ENCODE assay signal across 22 cellular contexts in genomic region chr20:61742097-61742805, GRCh38.
DNase-seq lines count a peak whose midpoint lies in the region; ATAC-seq and TF ChIP-seq lines count a peak whose summit lies in the region.
"Had no signal": no experiment of that assay in that cellular context is flagged by ENCODE, and none has a peak within 500 bp of the region (broad histone marks: within the 10 kb centered on the region; RNA-seq: fewer than 3 reads in every experiment).

No MANE protein-coding gene starts in this region.

- H3K27ac ChIP-seq in right cardiac atrium (ENCODE audit: low read length): no peak overlapping the region
- H3K27ac ChIP-seq in left ventricle myocardium inferior (replicated peaks): no peak overlapping the region
- no peak overlapping the region for H3K27ac ChIP-seq in brain microvascular endothelial cell
- H3K27ac ChIP-seq in lower lobe of right lung: no peak overlapping the region
- H3K27ac ChIP-seq: colonic mucosa, right atrium auricular region, thoracic aorta had no signal

- H3K9me3 Mint-ChIP-seq in type B pancreatic cell: no peaks in the 10 kb centered on the region
- H3K9me3 Mint-ChIP-seq: activated B cell treated with CpG ODN at 0.5 μM for 24 hours; activated CD8-positive, alpha-beta T cell treated with anti-CD3 and anti-CD28 coated beads for 36 hours; activated naive CD4-positive, alpha-beta T cell treated with anti-CD3 and anti-CD28 coated beads, Interleukin-2, amount 50 U/mL, for 72 hours; CD4-positive, CD25-positive, alpha-beta regulatory T cell had no signal

- no peaks in the 10 kb centered on the region for H3K36me3 Mint-ChIP-seq in type B pancreatic cell
- H3K36me3 Mint-ChIP-seq: activated naive CD4-positive, alpha-beta T cell treated with anti-CD3 and anti-CD28 coated beads, Interleukin-2, amount 50 U/mL, for 72 hours; CD4-positive, CD25-positive, alpha-beta regulatory T cell had no signal

- no peak overlapping the region for H3K27ac Mint-ChIP-seq in type B pancreatic cell
- H3K27ac Mint-ChIP-seq: activated B cell treated with CpG ODN at 0.5 μM for 24 hours; activated CD8-positive, alpha-beta T cell treated with anti-CD3 and anti-CD28 coated beads for 36 hours; activated naive CD4-positive, alpha-beta T cell treated with anti-CD3 and anti-CD28 coated beads, Interleukin-2, amount 50 U/mL, for 72 hours; CD4-positive, CD25-positive, alpha-beta regulatory T cell; HFFc6; T-helper 17 cell had no signal

- H3K36me3 ChIP-seq in left ventricle myocardium inferior (no peaks in the 10 kb centered on the region), brain microvascular endothelial cell (replicated peaks) (no peaks in the 10 kb centered on the region), lower lobe of right lung (no peaks in the 10 kb centered on the region)
- H3K36me3 ChIP-seq: colonic mucosa, right atrium auricular region, thoracic aorta had no signal

- 66% methylated on average over 16 of the region's 16 CpGs for WGBS in right cardiac atrium

- H3K4me1 ChIP-seq in right cardiac atrium (ENCODE audit: control insufficient read depth, insufficient read depth, low read length) (no peaks in the 10 kb centered on the region), left ventricle myocardium inferior (no peaks in the 10 kb centered on the region), lower lobe of right lung (no peaks in the 10 kb centered on the region)
- H3K4me1 ChIP-seq: colonic mucosa, right atrium auricular region had no signal

- in situ Hi-C loops in brain microvascular endothelial cell (cut with HindIII; ENCODE audit: low pct_ligation_motif_present, low sequenced_read_pairs): no loop called here

- no peaks in the 10 kb centered on the region for H3K4me1 Mint-ChIP-seq in type B pancreatic cell (ENCODE audit: unreplicated experiment)
- H3K4me1 Mint-ChIP-seq: activated B cell treated with CpG ODN at 0.5 μM for 24 hours; CD4-positive, CD25-positive, alpha-beta regulatory T cell; T-helper 17 cell had no signal

- ATAC-seq in right cardiac atrium: no peak
- no peak for ATAC-seq in lower lobe of right lung
- ATAC-seq in GM19397 (IDR thresholded peaks at IDR 0.05; ENCODE audit: unreplicated experiment): no peak
- ATAC-seq: activated CD8-positive, alpha-beta T cell treated with anti-CD3 and anti-CD28 coated beads for 36 hours; activated naive CD4-positive, alpha-beta T cell treated with anti-CD3 and anti-CD28 coated beads, Interleukin-2, amount 50 U/mL, for 72 hours; mucosa of descending colon; T-helper 17 cell had no signal

- no peak overlapping the region for H3K4me3 Mint-ChIP-seq in type B pancreatic cell
- H3K4me3 Mint-ChIP-seq: activated B cell treated with CpG ODN at 0.5 μM for 24 hours; activated CD8-positive, alpha-beta T cell treated with anti-CD3 and anti-CD28 coated beads for 36 hours; CD4-positive, CD25-positive, alpha-beta regulatory T cell; HFFc6; T-helper 17 cell had no signal

- H3K4me3 ChIP-seq in right cardiac atrium (ENCODE audit: low read length) (no peak overlapping the region), left ventricle myocardium inferior (no peak overlapping the region), brain microvascular endothelial cell (ENCODE audit: low read depth, low read length) (no peak overlapping the region), lower lobe of right lung (no peak overlapping the region)
- H3K4me3 ChIP-seq: colonic mucosa, mucosa of descending colon, right atrium auricular region, thoracic aorta had no signal

- intact Hi-C loops in right cardiac atrium (cut with DNase I): no loop called here
- intact Hi-C loops in left ventricle myocardium inferior (cut with micrococcal nuclease): no loop called here
- intact Hi-C loops in lower lobe of right lung (cut with DNase I): no loop called here

- TF ChIP-seq CTCF in left ventricle myocardium inferior (IDR thresholded peaks at IDR 0.05; ENCODE audit: borderline replicate concordance): no peak
- peak; percentile 8 for TF ChIP-seq CTCF in brain microvascular endothelial cell (IDR thresholded peaks at IDR 0.05; ENCODE audit: low read depth, low read length, missing control alignments)
- no peak for TF ChIP-seq CTCF in lower lobe of right lung (IDR thresholded peaks at IDR 0.05)
- peak; percentile 56 for TF ChIP-seq CTCF in type B pancreatic cell (conservative IDR thresholded peaks at IDR 0.05)

- H3K27me3 Mint-ChIP-seq in type B pancreatic cell: peaks cover 3% of the 10 kb centered on the region
- H3K27me3 Mint-ChIP-seq: activated B cell treated with CpG ODN at 0.5 μM for 24 hours; activated CD8-positive, alpha-beta T cell treated with anti-CD3 and anti-CD28 coated beads for 36 hours; CD4-positive, CD25-positive, alpha-beta regulatory T cell had no signal

- no peaks in the 10 kb centered on the region for H3K27me3 ChIP-seq in right cardiac atrium (ENCODE audit: control insufficient read depth, insufficient read depth)
- H3K27me3 ChIP-seq in left ventricle myocardium inferior (ENCODE audit: low read depth): peaks cover 60% of the 10 kb centered on the region
- no peaks in the 10 kb centered on the region for H3K27me3 ChIP-seq in brain microvascular endothelial cell (replicated peaks)
- H3K27me3 ChIP-seq in lower lobe of right lung (ENCODE audit: low read depth): peaks cover 14% of the 10 kb centered on the region
- H3K27me3 ChIP-seq: colonic mucosa, right atrium auricular region had no signal

- H3K9me3 ChIP-seq in right cardiac atrium (ENCODE audit: control insufficient read depth, low read length) (no peaks in the 10 kb centered on the region), left ventricle myocardium inferior (replicated peaks) (peaks cover 8% of the 10 kb centered on the region), lower lobe of right lung (no peaks in the 10 kb centered on the region)
- H3K9me3 ChIP-seq: colonic mucosa, mucosa of descending colon, right atrium auricular region, thoracic aorta had no signal

- DNase-seq in right cardiac atrium: peak in 2 of 3 donors; percentile 1 to 16
- DNase-seq in left ventricle myocardium inferior: no peak
- no peak for DNase-seq in brain microvascular endothelial cell
- DNase-seq in lower lobe of right lung: peak; percentile 7
- no peak for DNase-seq in type B pancreatic cell (ENCODE audit: extremely low spot score, unreplicated experiment)
- DNase-seq in HUDEP-2 (lab: John Stamatoyannopoulos, UW; ENCODE audit: unreplicated experiment in 76 of 76): no peak
- DNase-seq in NCI-H510A (lab: John Stamatoyannopoulos, UW): no peak
- DNase-seq: activated B cell treated with CpG ODN at 0.5 μM for 24 hours; activated CD8-positive, alpha-beta T cell treated with anti-CD3 and anti-CD28 coated beads for 36 hours; CD4-positive, CD25-positive, alpha-beta regulatory T cell; colonic mucosa; HFFc6; KBM-7; NCI-H1930; NCI-H446; SHP77 treated with DMSO at 0.1 percent for 48 hours; T-helper 17 cell had no signal

Comparison
In these comparisons a context has a peak if more than half of its experiments do, and no peak if none do; other contexts are left out.
1. DNase-seq: peak in right cardiac atrium (2 of 3) and lower lobe of right lung (single experiment); none in left ventricle myocardium inferior (single experiment), brain microvascular endothelial cell (single experiment), type B pancreatic cell (single experiment), HUDEP-2 (0 of 76) and NCI-H510A (single experiment).
2. CTCF ChIP-seq: peak in brain microvascular endothelial cell (single experiment) and type B pancreatic cell (single experiment); none in left ventricle myocardium inferior (single experiment) and lower lobe of right lung (single experiment).